Comparison of ENCODE assay signal across 23 cellular contexts in the genomic region with DNA sequence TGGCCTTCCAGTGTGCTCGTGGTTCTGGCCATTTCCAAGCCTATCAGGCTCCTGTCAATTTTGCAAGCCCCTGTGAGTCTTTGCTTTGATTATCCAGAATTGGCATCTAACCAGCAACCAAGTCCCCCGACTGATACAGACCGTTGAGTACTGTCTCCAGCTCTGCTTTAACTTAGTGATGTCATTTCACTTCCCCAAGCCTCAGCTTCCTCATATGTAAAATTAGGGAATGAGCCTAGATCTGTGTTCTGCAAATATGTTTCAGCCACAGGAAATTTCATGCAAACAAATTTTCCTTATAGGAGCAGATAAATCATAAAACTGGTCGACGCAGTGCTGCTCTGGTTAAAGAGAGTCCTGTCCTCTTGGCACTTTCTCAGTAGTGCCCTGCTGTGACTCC.
"Had no signal": no experiment of that assay in that cellular context is flagged by ENCODE, and none has a peak within 500 bp of the region (broad histone marks: within the 10 kb centered on the region; RNA-seq: fewer than 3 reads in every experiment).

No MANE protein-coding gene starts in this region.

- ATAC-seq: activated CD8-positive, alpha-beta T cell treated with anti-CD3 and anti-CD28 coated beads for 36 hours; heart right ventricle; naive thymus-derived CD8-positive, alpha-beta T cell; WTC11 had no signal

- DNase-seq: activated CD4-positive, alpha-beta T cell treated with anti-CD3 and anti-CD28 coated beads for 4 hours; activated CD8-positive, alpha-beta T cell treated with anti-CD3 and anti-CD28 coated beads for 36 hours; activated naive CD4-positive, alpha-beta T cell treated with Interleukin-2 at 50 U/mL for 16 hours; activated naive CD8-positive, alpha-beta T cell treated with anti-CD3 and anti-CD28 coated beads, Interleukin-2, amount 10 ng/mL, durations not matched to agents 7 days and 5 days; activated T-cell treated with anti-CD3 and anti-CD28 coated beads, Interleukin-2, amount 50 U/mL, for 1 hour; dermis blood vessel endothelial cell; effector memory CD4-positive, alpha-beta T cell; esophagus squamous epithelium; heart right ventricle; immature natural killer cell; kidney glomerular epithelial cell; mesendoderm; naive thymus-derived CD8-positive, alpha-beta T cell; pancreas; right lobe of liver; small intestine; stimulated activated CD4-positive, alpha-beta T cell treated with anti-CD3 and anti-CD28 coated beads, Interleukin-15, amount 100 ng/mL, for 24 hours; stimulated activated CD4-positive, alpha-beta T cell treated with anti-CD3 and anti-CD28 coated beads, Interleukin-2, amount 100 ng/mL, for 48 hours; stomach; trophoblast cell had no signal

- H3K36me3 ChIP-seq: cardiac muscle cell, esophagus squamous epithelium, heart right ventricle, pancreas, right lobe of liver, stomach had no signal

- H3K9me3 ChIP-seq: esophagus squamous epithelium, heart right ventricle, pancreas, right lobe of liver, stomach had no signal

- H3K9me3 Mint-ChIP-seq: activated CD8-positive, alpha-beta T cell treated with anti-CD3 and anti-CD28 coated beads for 36 hours; activated naive CD8-positive, alpha-beta T cell treated with anti-CD3 and anti-CD28 coated beads, Interleukin-2, amount 10 ng/mL, durations not matched to agents 7 days and 5 days; activated T-helper 2 cell treated with anti-CD3 and anti-CD28 coated beads, Interferon-gamma antibody, Interleukin-2, Interleukin-4, amounts not matched to agents 10 μg/mL and 5 μg/mL and 100 μg/mL, durations not matched to agents 14 hours and 24 hours and 36 hours; immature natural killer cell; naive thymus-derived CD8-positive, alpha-beta T cell had no signal

- H3K4me3 Mint-ChIP-seq: activated CD8-positive, alpha-beta T cell treated with anti-CD3 and anti-CD28 coated beads for 36 hours; activated naive CD8-positive, alpha-beta T cell treated with anti-CD3 and anti-CD28 coated beads, Interleukin-2, amount 10 ng/mL, durations not matched to agents 7 days and 5 days; immature natural killer cell; naive thymus-derived CD8-positive, alpha-beta T cell; WTC11 had no signal

- H3K27ac ChIP-seq: cardiac muscle cell, esophagus squamous epithelium, pancreas, right lobe of liver, stomach had no signal

- H3K4me1 Mint-ChIP-seq: activated naive CD8-positive, alpha-beta T cell treated with anti-CD3 and anti-CD28 coated beads, Interleukin-2, amount 10 ng/mL, durations not matched to agents 7 days and 5 days; immature natural killer cell; WTC11 had no signal

- H3K4me1 ChIP-seq: right lobe of liver had no signal

- H3K27me3 Mint-ChIP-seq: activated CD8-positive, alpha-beta T cell treated with anti-CD3 and anti-CD28 coated beads for 36 hours had no signal

- H3K27me3 ChIP-seq: cardiac muscle cell, esophagus squamous epithelium, heart right ventricle, pancreas, right lobe of liver, stomach had no signal

- H3K36me3 Mint-ChIP-seq: activated naive CD8-positive, alpha-beta T cell treated with anti-CD3 and anti-CD28 coated beads, Interleukin-2, amount 10 ng/mL, durations not matched to agents 7 days and 5 days; immature natural killer cell; naive thymus-derived CD8-positive, alpha-beta T cell; WTC11 had no signal

- H3K27ac Mint-ChIP-seq: activated CD8-positive, alpha-beta T cell treated with anti-CD3 and anti-CD28 coated beads for 36 hours; activated naive CD8-positive, alpha-beta T cell treated with anti-CD3 and anti-CD28 coated beads, Interleukin-2, amount 10 ng/mL, durations not matched to agents 7 days and 5 days; activated T-helper 2 cell treated with anti-CD3 and anti-CD28 coated beads, Interferon-gamma antibody, Interleukin-2, Interleukin-4, amounts not matched to agents 10 μg/mL and 5 μg/mL and 100 μg/mL, durations not matched to agents 14 hours and 24 hours and 36 hours; immature natural killer cell; WTC11 had no signal

- H3K4me3 ChIP-seq: cardiac muscle cell, esophagus squamous epithelium, heart right ventricle, pancreas, right lobe of liver, stomach had no signal
